In the genomic region with DNA sequence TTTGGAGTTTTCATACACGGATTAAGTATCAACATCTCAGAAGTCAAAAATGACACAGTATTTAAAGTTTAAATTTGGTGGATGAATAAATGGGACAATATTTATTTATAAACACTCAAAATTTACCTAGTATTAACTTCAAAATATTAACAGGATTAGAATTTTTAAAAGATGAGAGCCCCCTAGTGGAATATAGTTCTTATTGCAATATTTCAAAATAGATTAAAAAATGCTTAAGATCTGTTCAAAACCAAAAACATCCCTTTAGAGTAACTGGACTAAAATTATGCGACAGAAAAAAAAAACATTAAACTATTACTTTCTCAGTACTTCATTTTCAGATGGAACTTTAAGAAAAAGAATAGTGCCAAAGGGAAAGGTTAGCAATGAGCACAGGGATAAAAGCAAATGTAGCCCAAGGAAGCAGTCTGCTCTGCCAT, we compare ENCODE assay signal across 8 cellular contexts. TPM values are rescaled to one million over a fixed set of nuclear protein-coding genes. Genes with fewer than 3 reads are reported as not detected.
DNase-seq lines count a peak whose midpoint lies in the region; ATAC-seq and TF ChIP-seq lines count a peak whose summit lies in the region.

No MANE protein-coding gene starts in this region.

- ATAC-seq in esophagus mucosa (no peak), HG03442 (IDR thresholded peaks at IDR 0.05; ENCODE audit: unreplicated experiment) (no peak)

- TF ChIP-seq CTCF in AG09319 (IDR thresholded peaks at IDR 0.05; ENCODE audit: low read depth, low read length) (peak; percentile 39), GM20000 (IDR thresholded peaks at IDR 0.05; ENCODE audit: extremely low read depth, missing control alignments) (no peak), VCaP (conservative IDR thresholded peaks at IDR 0.05) (peak; percentile 74)

- no peak overlapping the region for H3K27ac ChIP-seq in VCaP

- DNase-seq in AG09319 (ENCODE audit: extremely low read depth, low read depth) (no peak), GM20000 (ENCODE audit: low spot score) (peak; percentile 7), kidney glomerular epithelial cell (lab: John Stamatoyannopoulos, UW) (peak; percentile 11)
- no peak for DNase-seq in stimulated activated CD4-positive, alpha-beta T cell treated with anti-CD3 and anti-CD28 coated beads, Interleukin-2, amount 100 ng/mL, for 24 hours
- DNase-seq in activated effector memory CD4-positive, alpha-beta T cell treated with anti-CD3 and anti-CD28 coated beads, Interleukin-2, amount 50 U/mL, for 16 hours: no peak

RNA-seq across cellular contexts. Expression of a gene that starts 56.6 kb away (rescaled TPM):
- total RNA-seq in esophagus mucosa: 35.2 TPM

Comparison
In these comparisons a context has a peak if more than half of its experiments do, and no peak if none do; other contexts are left out.
1. DNase-seq: peak in GM20000 (single experiment) and kidney glomerular epithelial cell (single experiment); none in AG09319 (single experiment), stimulated activated CD4-positive, alpha-beta T cell treated with anti-CD3 and anti-CD28 coated beads, Interleukin-2, amount 100 ng/mL, for 24 hours (0 of 2) and activated effector memory CD4-positive, alpha-beta T cell treated with anti-CD3 and anti-CD28 coated beads, Interleukin-2, amount 50 U/mL, for 16 hours (single experiment).